Comparison of ENCODE assay signal across 9 cellular contexts in genomic region chr12:132909030-132909368, GRCh38. TPM values are rescaled to one million over a fixed set of nuclear protein-coding genes. Genes with fewer than 3 reads are reported as not detected.
DNase-seq lines count a peak whose midpoint lies in the region; ATAC-seq and TF ChIP-seq lines count a peak whose summit lies in the region.
"Had no signal": no experiment of that assay in that cellular context is flagged by ENCODE, and none has a peak within 500 bp of the region (broad histone marks: within the 10 kb centered on the region; RNA-seq: fewer than 3 reads in every experiment).

No MANE protein-coding gene starts in this region.

- TF ChIP-seq CTCF in hepatocyte (IDR thresholded peaks at IDR 0.05; ENCODE audit: poor library complexity) (no peak), smooth muscle cell (IDR thresholded peaks at IDR 0.05; ENCODE audit: borderline replicate concordance, insufficient read depth, poor library complexity, severe bottlenecking) (no peak)

- peak overlapping the region; percentile 95 for H3K27ac Mint-ChIP-seq in activated CD8-positive, alpha-beta T cell treated with anti-CD3 and anti-CD28 coated beads, Interleukin-2, amount 10 ng/mL, durations not matched to agents 7 days and 5 days

- peaks cover 14% of the 10 kb centered on the region for H3K27me3 Mint-ChIP-seq in activated CD8-positive, alpha-beta T cell treated with anti-CD3 and anti-CD28 coated beads, Interleukin-2, amount 10 ng/mL, durations not matched to agents 7 days and 5 days (ENCODE audit: low read depth)

- H4K20me1 ChIP-seq in GM23248 (ENCODE audit: insufficient read depth) (no peaks in the 10 kb centered on the region), hepatocyte (ENCODE audit: insufficient read depth, poor library complexity, severe bottlenecking) (no peaks in the 10 kb centered on the region), smooth muscle cell (ENCODE audit: low read depth) (no peaks in the 10 kb centered on the region)

- ATAC-seq in activated CD8-positive, alpha-beta T cell treated with anti-CD3 and anti-CD28 coated beads, Interleukin-2, amount 10 ng/mL, durations not matched to agents 7 days and 5 days = no peak
- ATAC-seq in HG02938 (IDR thresholded peaks at IDR 0.05; ENCODE audit: unreplicated experiment) = no peak
- no peak for ATAC-seq in GM19463 (IDR thresholded peaks at IDR 0.05; ENCODE audit: unreplicated experiment)

- peak overlapping the region; percentile 64 for H3K4me2 ChIP-seq in GM23248 (ENCODE audit: unreplicated experiment)
- H3K4me2 ChIP-seq in hepatocyte = peak overlapping the region; percentile 83
- H3K4me2 ChIP-seq in smooth muscle cell = peak overlapping the region; percentile 95

- DNase-seq in GM23248 (no peak), hepatocyte (ENCODE audit: low spot score) (no peak), smooth muscle cell (lab: John Stamatoyannopoulos, UW; ENCODE audit: unreplicated experiment) (no peak), NCI-H446 treated with DMSO at 0.1 percent for 48 hours (lab: John Stamatoyannopoulos, UW) (no peak)
- no peak for DNase-seq in activated CD8-positive, alpha-beta T cell treated with anti-CD3 and anti-CD28 coated beads, Interleukin-2, amount 10 ng/mL, durations not matched to agents 7 days and 5 days
- DNase-seq in central memory CD4-positive, alpha-beta T cell = no peak

- CTCF ChIA-PET in activated CD8-positive, alpha-beta T cell treated with anti-CD3 and anti-CD28 coated beads, Interleukin-2, amount 10 ng/mL, durations not matched to agents 7 days and 5 days (lab: Charles Lee) = interaction anchor here (0.7 to 1.0 kb wide), 3 partner anchors 9 to 14 kb away, joined by 3 read pairs; no protein-coding TSS in a partner anchor

- peaks cover 23% of the 10 kb centered on the region for H3K4me1 Mint-ChIP-seq in activated CD8-positive, alpha-beta T cell treated with anti-CD3 and anti-CD28 coated beads, Interleukin-2, amount 10 ng/mL, durations not matched to agents 7 days and 5 days (ENCODE audit: low read depth)

- H3K79me2 ChIP-seq in GM23248 (ENCODE audit: insufficient read depth) (no peaks in the 10 kb centered on the region), hepatocyte (no peaks in the 10 kb centered on the region), smooth muscle cell (ENCODE audit: low read depth) (no peaks in the 10 kb centered on the region)

- 4 to 5% methylated on average over 20 to 21 of the region's 22 CpGs for WGBS in GM23248 (ENCODE audit: low coverage in 1 of 2, low lambda C conversion rate in 2 of 2, missing lambda C conversion rate in 2 of 2), 2 experiments
- WGBS in hepatocyte (ENCODE audit: low lambda C conversion rate, missing lambda C conversion rate) = 3% methylated on average over 22 of the region's 22 CpGs
- WGBS in smooth muscle cell (ENCODE audit: low lambda C conversion rate) = 7% methylated on average over 22 of the region's 22 CpGs

- H3K4me1 ChIP-seq in GM23248 (ENCODE audit: insufficient read depth) = no peaks in the 10 kb centered on the region
- no peaks in the 10 kb centered on the region for H3K4me1 ChIP-seq in hepatocyte (ENCODE audit: insufficient read depth)
- H3K4me1 ChIP-seq in smooth muscle cell (ENCODE audit: low read depth) = no peaks in the 10 kb centered on the region
- H3K4me1 ChIP-seq: foreskin keratinocyte had no signal

- no peaks in the 10 kb centered on the region for H3K9me2 ChIP-seq in GM23248 (ENCODE audit: insufficient read depth)
- no peaks in the 10 kb centered on the region for H3K9me2 ChIP-seq in hepatocyte (replicated peaks; ENCODE audit: insufficient read depth)

- H3K9ac ChIP-seq in GM23248 = peak overlapping the region; percentile 85
- peak overlapping the region; percentile 65 for H3K9ac ChIP-seq in smooth muscle cell (ENCODE audit: low read depth)

- H2AFZ ChIP-seq in GM23248 (peak overlapping the region; percentile 92), hepatocyte (peak overlapping the region; percentile 63), smooth muscle cell (ENCODE audit: low read depth) (peak overlapping the region; percentile 99)

- H3K4me3 Mint-ChIP-seq in activated CD8-positive, alpha-beta T cell treated with anti-CD3 and anti-CD28 coated beads, Interleukin-2, amount 10 ng/mL, durations not matched to agents 7 days and 5 days = peak overlapping the region; percentile 86

- in situ Hi-C loops in GM23248 (cut with MboI) = no loop called here

- H3K36me3 ChIP-seq in GM23248 (ENCODE audit: low read depth) (no peaks in the 10 kb centered on the region), hepatocyte (replicated peaks; ENCODE audit: insufficient read depth, low read depth) (no peaks in the 10 kb centered on the region), smooth muscle cell (ENCODE audit: low read depth) (no peaks in the 10 kb centered on the region)

- H3K4me3 ChIP-seq in GM23248 (peak overlapping the region; percentile 78), hepatocyte (peak overlapping the region; percentile 73), smooth muscle cell (peak overlapping the region; percentile 77)

- POLR2A ChIA-PET in activated CD8-positive, alpha-beta T cell treated with anti-CD3 and anti-CD28 coated beads, Interleukin-2, amount 10 ng/mL, durations not matched to agents 7 days and 5 days (lab: Charles Lee) = interaction anchor here (0.6 to 2.1 kb wide), 8 partner anchors 9 to 222 kb away, joined by 3 to 10 read pairs (median 5); partner anchors contain the start of genes ZNF10, ZNF26, ZNF605 and ZNF891

- H3K27me3 ChIP-seq in GM23248 (replicated peaks; ENCODE audit: insufficient read depth) (no peaks in the 10 kb centered on the region), hepatocyte (no peaks in the 10 kb centered on the region), smooth muscle cell (ENCODE audit: low read depth) (no peaks in the 10 kb centered on the region)

- peaks cover 32% of the 10 kb centered on the region for H3K9me3 Mint-ChIP-seq in activated CD8-positive, alpha-beta T cell treated with anti-CD3 and anti-CD28 coated beads, Interleukin-2, amount 10 ng/mL, durations not matched to agents 7 days and 5 days (ENCODE audit: insufficient read depth)

- no peaks in the 10 kb centered on the region; the same call in 1 of the 2 replicates for H3F3A ChIP-seq in GM23248 (ENCODE audit: insufficient read depth)
- H3F3A ChIP-seq in smooth muscle cell (ENCODE audit: low read depth) = no peaks in the 10 kb centered on the region

- H3K27ac ChIP-seq in GM23248 (peak overlapping the region; percentile 88), hepatocyte (peak overlapping the region; percentile 66), smooth muscle cell (ENCODE audit: low read depth) (peak overlapping the region; percentile 69)
- H3K27ac ChIP-seq: foreskin keratinocyte had no signal

- no peaks in the 10 kb centered on the region for H3K9me3 ChIP-seq in GM23248 (ENCODE audit: low read depth)
- H3K9me3 ChIP-seq in hepatocyte (ENCODE audit: low read depth) = no peaks in the 10 kb centered on the region
- H3K9me3 ChIP-seq in smooth muscle cell (replicated peaks; ENCODE audit: low read depth) = peaks cover 2% of the 10 kb centered on the region

- H3K36me3 Mint-ChIP-seq in activated CD8-positive, alpha-beta T cell treated with anti-CD3 and anti-CD28 coated beads, Interleukin-2, amount 10 ng/mL, durations not matched to agents 7 days and 5 days (ENCODE audit: low read depth) = peaks cover 27% of the 10 kb centered on the region

RNA-seq across cellular contexts. Expression of gene CHFR, which starts 21.6 kb away (rescaled TPM):
- 26.5 and 29.5 TPM in 2 replicates for total RNA-seq in GM23248 (2014; rRNA removed; shearing (Covaris generic))
- polyA plus RNA-seq in GM23248 (2016; fragmentation: Nextera tagmentation; extraction: Ambion mirVana) = 24.3 and 24.4 TPM in 2 replicates
- total RNA-seq in activated CD8-positive, alpha-beta T cell treated with anti-CD3 and anti-CD28 coated beads, Interleukin-2, amount 10 ng/mL, durations not matched to agents 7 days and 5 days = 10 to 100 TPM; 88.0 to 90.6 TPM
- 33.4 and 37.6 TPM in 2 replicates for total RNA-seq in hepatocyte
- 36.2 and 36.8 TPM in 2 replicates for polyA plus RNA-seq in hepatocyte
- 24.0 and 27.5 TPM in 2 replicates for total RNA-seq in smooth muscle cell
- polyA plus RNA-seq in smooth muscle cell = 24.0 and 26.2 TPM in 2 replicates

RNA-seq across cellular contexts. Expression of gene ZNF605, which starts 47.1 kb away (rescaled TPM):
- 9.2 and 15.6 TPM in 2 replicates for total RNA-seq in GM23248 (2014; rRNA removed; shearing (Covaris generic))
- 5.7 and 7.5 TPM in 2 replicates for polyA plus RNA-seq in GM23248 (2016; fragmentation: Nextera tagmentation; extraction: Ambion mirVana)
- 1 to 10 TPM; 9.6 to 9.9 TPM for total RNA-seq in activated CD8-positive, alpha-beta T cell treated with anti-CD3 and anti-CD28 coated beads, Interleukin-2, amount 10 ng/mL, durations not matched to agents 7 days and 5 days
- 10.5 and 10.9 TPM in 2 replicates for total RNA-seq in hepatocyte
- 2.8 and 3.5 TPM in 2 replicates for polyA plus RNA-seq in hepatocyte
- total RNA-seq in smooth muscle cell = 9.7 and 13.9 TPM in 2 replicates
- polyA plus RNA-seq in smooth muscle cell = 4.1 and 6.3 TPM in 2 replicates
